In genomic region chr1:40411294-40411693, GRCh38 we compare ENCODE assay signal across 12 cellular contexts.
"Had no signal": no experiment of that assay in that cellular context is flagged by ENCODE, and none has a peak within 500 bp of the region (broad histone marks: within the 10 kb centered on the region; RNA-seq: fewer than 3 reads in every experiment).

No MANE protein-coding gene starts in this region.

- H3K36me3 Mint-ChIP-seq: WTC11 had no signal

- H3K4me3 Mint-ChIP-seq: WTC11 had no signal

- H3K9me3 ChIP-seq: breast epithelium, gastrocnemius medialis, thyroid gland, uterus had no signal

- H3K4me3 ChIP-seq: breast epithelium, gastrocnemius medialis, thyroid gland, uterus had no signal

- H3K27ac ChIP-seq: gastrocnemius medialis, thyroid gland, uterus had no signal

- H3K36me3 ChIP-seq: uterus had no signal

- H3K27ac Mint-ChIP-seq: activated T-helper 2 cell treated with anti-CD3 and anti-CD28 coated beads, Interferon-gamma antibody, Interleukin-2, Interleukin-4, amounts not matched to agents 10 μg/mL and 5 μg/mL and 100 μg/mL, durations not matched to agents 14 hours and 24 hours and 36 hours; WTC11 had no signal

- DNase-seq: activated CD4-positive, alpha-beta T cell treated with anti-CD3 and anti-CD28 coated beads for 48 hours; gastrocnemius medialis; kidney; posterior cingulate gyrus; right cardiac atrium; small intestine; thyroid gland; uterus had no signal

- H3K27me3 ChIP-seq: breast epithelium, gastrocnemius medialis, thyroid gland, uterus had no signal

- H3K4me1 ChIP-seq: breast epithelium, gastrocnemius medialis, thyroid gland, uterus had no signal

- H3K9me3 Mint-ChIP-seq: activated naive CD4-positive, alpha-beta T cell treated with anti-CD3 and anti-CD28 coated beads, Interleukin-2, amount 50 U/mL, for 72 hours; activated T-helper 2 cell treated with anti-CD3 and anti-CD28 coated beads, Interferon-gamma antibody, Interleukin-2, Interleukin-4, amounts not matched to agents 10 μg/mL and 5 μg/mL and 100 μg/mL, durations not matched to agents 14 hours and 24 hours and 36 hours; WTC11 had no signal

- ATAC-seq: activated naive CD4-positive, alpha-beta T cell treated with anti-CD3 and anti-CD28 coated beads, Interleukin-2, amount 50 U/mL, for 72 hours; gastrocnemius medialis; right cardiac atrium; WTC11 had no signal
